In genomic region chr20:3749087-3749688, GRCh38 we compare ENCODE assay signal across 23 cellular contexts. TPM values are rescaled to one million over a fixed set of nuclear protein-coding genes. Genes with fewer than 3 reads are reported as not detected.
A peak's percentile ranks its signal among the peaks of the same experiment; 100 is the strongest.
DNase-seq lines count a peak whose midpoint lies in the region; ATAC-seq and TF ChIP-seq lines count a peak whose summit lies in the region.
"Had no signal": no experiment of that assay in that cellular context is flagged by ENCODE, and none has a peak within 500 bp of the region (broad histone marks: within the 10 kb centered on the region; RNA-seq: fewer than 3 reads in every experiment).

No MANE protein-coding gene starts in this region.

- H3K4me3 Mint-ChIP-seq in activated CD4-positive, alpha-beta T cell treated with anti-CD3 and anti-CD28 coated beads, Interleukin-2, amount 10 ng/mL, durations not matched to agents 7 days and 5 days = no peak overlapping the region
- H3K4me3 Mint-ChIP-seq: activated CD4-positive, alpha-beta T cell treated with anti-CD3 and anti-CD28 coated beads, Interleukin-2, amount 10 ng/mL, durations not matched to agents 24 days and 14 days; natural killer cell treated with Interleukin-12 subunit alpha and Interleukin-12 subunit beta and Interleukin-15 and Interleukin-18, amount 100 ng/mL, for 72 hours had no signal

- H3K27ac ChIP-seq in cardiac muscle cell = no peak overlapping the region
- no peak overlapping the region for H3K27ac ChIP-seq in RWPE2 (ENCODE audit: poor library complexity, severe bottlenecking)
- no peak overlapping the region for H3K27ac ChIP-seq in smooth muscle cell (ENCODE audit: low read depth)
- H3K27ac ChIP-seq: BLaER1, epithelial cell of prostate, ovary, SK-N-MC, transverse colon had no signal

- H3K4me1 ChIP-seq in cardiac muscle cell (ENCODE audit: low read depth) = no peaks in the 10 kb centered on the region
- H3K4me1 ChIP-seq in RWPE2 (ENCODE audit: insufficient read depth, poor library complexity, severe bottlenecking) = no peaks in the 10 kb centered on the region
- peaks cover 5% of the 10 kb centered on the region for H3K4me1 ChIP-seq in smooth muscle cell (ENCODE audit: low read depth)

- POLR2A ChIA-PET in activated CD4-positive, alpha-beta T cell treated with anti-CD3 and anti-CD28 coated beads, Interleukin-2, amount 10 ng/mL, durations not matched to agents 7 days and 5 days (lab: Charles Lee) = no interaction called here

- DNase-seq in cardiac muscle cell (ENCODE audit: low read depth in 1 of 2, low spot score in 1 of 2) = no peak
- no peak for DNase-seq in cardiac septum (ENCODE audit: low spot score)
- DNase-seq in RWPE2 (ENCODE audit: low spot score) = no peak
- no peak for DNase-seq in smooth muscle cell (lab: John Stamatoyannopoulos, UW; ENCODE audit: unreplicated experiment)
- DNase-seq in activated CD4-positive, alpha-beta T cell treated with anti-CD3 and anti-CD28 coated beads, Interleukin-2, amount 10 ng/mL, durations not matched to agents 7 days and 5 days = no peak
- DNase-seq in activated effector memory CD4-positive, alpha-beta T cell treated with anti-CD3 and anti-CD28 coated beads, Interleukin-2, amount 50 U/mL, for 16 hours = no peak
- DNase-seq: effector CD4-positive, alpha-beta T cell; GDM1; HCEC 1CT; mucosa of descending colon; ovary; transverse colon had no signal

- peaks cover 2% of the 10 kb centered on the region for H3F3A ChIP-seq in smooth muscle cell (ENCODE audit: low read depth)

- TF ChIP-seq CTCF in cardiac muscle cell (IDR thresholded peaks at IDR 0.05; ENCODE audit: low read depth, low read length) (no peak), RWPE2 (IDR thresholded peaks at IDR 0.05; ENCODE audit: poor library complexity, severe bottlenecking) (no peak), smooth muscle cell (IDR thresholded peaks at IDR 0.05; ENCODE audit: borderline replicate concordance, insufficient read depth, poor library complexity, severe bottlenecking) (no peak)

- H3K27me3 Mint-ChIP-seq in activated CD4-positive, alpha-beta T cell treated with anti-CD3 and anti-CD28 coated beads, Interleukin-2, amount 10 ng/mL, durations not matched to agents 7 days and 5 days = no peaks in the 10 kb centered on the region
- H3K27me3 Mint-ChIP-seq: natural killer cell treated with Interleukin-12 subunit alpha and Interleukin-12 subunit beta and Interleukin-15 and Interleukin-18, amount 100 ng/mL, for 72 hours had no signal

- H4K20me1 ChIP-seq in smooth muscle cell (ENCODE audit: low read depth) = peaks cover 7% of the 10 kb centered on the region

- no peaks in the 10 kb centered on the region for H3K9me3 ChIP-seq in cardiac muscle cell (ENCODE audit: low read depth)
- no peaks in the 10 kb centered on the region for H3K9me3 ChIP-seq in RWPE2 (ENCODE audit: severe bottlenecking)
- H3K9me3 ChIP-seq in iPS-18c (ENCODE audit: control insufficient read depth, insufficient read depth, low read length) = peaks cover 2% of the 10 kb centered on the region
- no peaks in the 10 kb centered on the region for H3K9me3 ChIP-seq in smooth muscle cell (replicated peaks; ENCODE audit: low read depth)
- H3K9me3 ChIP-seq: BLaER1, mucosa of descending colon, ovary, transverse colon had no signal

- H3K27ac Mint-ChIP-seq in activated CD4-positive, alpha-beta T cell treated with anti-CD3 and anti-CD28 coated beads, Interleukin-2, amount 10 ng/mL, durations not matched to agents 7 days and 5 days = no peak overlapping the region
- H3K27ac Mint-ChIP-seq: activated CD4-positive, alpha-beta T cell treated with anti-CD3 and anti-CD28 coated beads, Interleukin-2, amount 10 ng/mL, durations not matched to agents 24 days and 14 days; brain; natural killer cell treated with Interleukin-12 subunit alpha and Interleukin-12 subunit beta and Interleukin-15 and Interleukin-18, amount 100 ng/mL, for 72 hours; T-helper 17 cell had no signal

- H3K9ac ChIP-seq in smooth muscle cell (ENCODE audit: low read depth) = no peak overlapping the region
- H3K9ac ChIP-seq: BLaER1 had no signal

- H3K9me3 Mint-ChIP-seq in activated CD4-positive, alpha-beta T cell treated with anti-CD3 and anti-CD28 coated beads, Interleukin-2, amount 10 ng/mL, durations not matched to agents 7 days and 5 days = no peaks in the 10 kb centered on the region
- H3K9me3 Mint-ChIP-seq: activated CD4-positive, alpha-beta T cell treated with anti-CD3 and anti-CD28 coated beads, Interleukin-2, amount 10 ng/mL, durations not matched to agents 24 days and 14 days; natural killer cell treated with Interleukin-12 subunit alpha and Interleukin-12 subunit beta and Interleukin-15 and Interleukin-18, amount 100 ng/mL, for 72 hours had no signal

- H3K36me3 ChIP-seq in cardiac muscle cell (no peaks in the 10 kb centered on the region), RWPE2 (ENCODE audit: low read depth) (no peaks in the 10 kb centered on the region), smooth muscle cell (ENCODE audit: low read depth) (no peaks in the 10 kb centered on the region)
- H3K36me3 ChIP-seq: ovary, transverse colon had no signal

- ATAC-seq in RWPE2 (ENCODE audit: low read depth) = no peak
- no peak for ATAC-seq in HG03280 (IDR thresholded peaks at IDR 0.05; ENCODE audit: unreplicated experiment)

- intact Hi-C loops in cardiac septum (cut with DNase I) = no loop called here

- H3K4me3 ChIP-seq in cardiac muscle cell = peak overlapping the region; percentile 15
- H3K4me3 ChIP-seq in RWPE2 (ENCODE audit: severe bottlenecking) = peak overlapping the region; percentile 15
- peak overlapping the region; percentile 57 for H3K4me3 ChIP-seq in iPS-18c (ENCODE audit: insufficient read depth, low read depth, low read length)
- H3K4me3 ChIP-seq in smooth muscle cell = no peak overlapping the region
- H3K4me3 ChIP-seq: BLaER1, mucosa of descending colon, ovary, SK-N-MC, transverse colon had no signal

- H3K79me2 ChIP-seq in smooth muscle cell (ENCODE audit: low read depth) = no peaks in the 10 kb centered on the region

- peaks cover 29% of the 10 kb centered on the region for H3K4me1 Mint-ChIP-seq in activated CD4-positive, alpha-beta T cell treated with anti-CD3 and anti-CD28 coated beads, Interleukin-2, amount 10 ng/mL, durations not matched to agents 7 days and 5 days

- H2AFZ ChIP-seq in smooth muscle cell (ENCODE audit: low read depth) = no peak overlapping the region

- H3K36me3 Mint-ChIP-seq in activated CD4-positive, alpha-beta T cell treated with anti-CD3 and anti-CD28 coated beads, Interleukin-2, amount 10 ng/mL, durations not matched to agents 7 days and 5 days (ENCODE audit: low read depth) = no peaks in the 10 kb centered on the region
- H3K36me3 Mint-ChIP-seq: natural killer cell treated with Interleukin-12 subunit alpha and Interleukin-12 subunit beta and Interleukin-15 and Interleukin-18, amount 100 ng/mL, for 72 hours had no signal

- peak overlapping the region; percentile 62 for H3K4me2 ChIP-seq in smooth muscle cell
- H3K4me2 ChIP-seq: BLaER1 had no signal

- 80% methylated on average over 22 of the region's 24 CpGs for WGBS in smooth muscle cell (ENCODE audit: low lambda C conversion rate)

- H3K27me3 ChIP-seq in cardiac muscle cell (peaks cover 71% of the 10 kb centered on the region), RWPE2 (ENCODE audit: insufficient read depth, poor library complexity, severe bottlenecking) (peaks cover 23% of the 10 kb centered on the region), smooth muscle cell (ENCODE audit: low read depth) (peaks cover 48% of the 10 kb centered on the region)
- H3K27me3 ChIP-seq: ovary had no signal

- CTCF ChIA-PET in activated CD4-positive, alpha-beta T cell treated with anti-CD3 and anti-CD28 coated beads, Interleukin-2, amount 10 ng/mL, durations not matched to agents 7 days and 5 days (lab: Charles Lee) = interaction anchor here (0.6 to 7.0 kb wide), 5 partner anchors 8 to 192 kb away, joined by 3 to 28 read pairs (median 6); partner anchors contain the start of gene ADISSP

RNA-seq across cellular contexts. Expression of gene HSPA12B, which starts 16.7 kb away (rescaled TPM):
- total RNA-seq in cardiac muscle cell (0.18 and 0.92 TPM in 2 replicates), cardiac septum (9.2 TPM), smooth muscle cell (0.04 and 0.40 TPM in 2 replicates)
- polyA plus RNA-seq in cardiac muscle cell (1.2 TPM in 1 of 2 replicates, not detected in the other), smooth muscle cell (0.72 and 1.0 TPM in 2 replicates)
- total RNA-seq in activated CD4-positive, alpha-beta T cell treated with anti-CD3 and anti-CD28 coated beads, Interleukin-2, amount 10 ng/mL, durations not matched to agents 7 days and 5 days = not detected
- total RNA-seq: activated CD4-positive, alpha-beta T cell treated with anti-CD3 and anti-CD28 coated beads, Interleukin-2, amount 10 ng/mL, durations not matched to agents 24 days and 14 days; HT1080; natural killer cell treated with Interleukin-12 subunit alpha and Interleukin-12 subunit beta and Interleukin-15 and Interleukin-18, amount 100 ng/mL, for 72 hours; RPMI7951; T-helper 17 cell had no signal

RNA-seq across cellular contexts. Expression of gene ADISSP, which starts 18.4 kb away (rescaled TPM):
- 22.5 and 24.1 TPM in 2 replicates for total RNA-seq in cardiac muscle cell
- polyA plus RNA-seq in cardiac muscle cell = 38.5 and 45.3 TPM in 2 replicates
- total RNA-seq in cardiac septum = 9.9 TPM
- total RNA-seq in smooth muscle cell = 7.6 and 11.8 TPM in 2 replicates
- polyA plus RNA-seq in smooth muscle cell = 33.4 and 46.7 TPM in 2 replicates
- 10 to 100 TPM; 27.8 to 27.9 TPM for total RNA-seq in activated CD4-positive, alpha-beta T cell treated with anti-CD3 and anti-CD28 coated beads, Interleukin-2, amount 10 ng/mL, durations not matched to agents 7 days and 5 days

RNA-seq across cellular contexts. Expression of gene SPEF1, which starts 32.1 kb away (rescaled TPM):
- total RNA-seq in cardiac muscle cell (0.95 and 1.6 TPM in 2 replicates), cardiac septum (not detected), smooth muscle cell (0.36 and 0.72 TPM in 2 replicates)
- polyA plus RNA-seq in cardiac muscle cell (0.61 and 1.2 TPM in 2 replicates), smooth muscle cell (0.32 and 0.47 TPM in 2 replicates)
- under 1 TPM; 0.17 to 0.21 TPM for total RNA-seq in activated CD4-positive, alpha-beta T cell treated with anti-CD3 and anti-CD28 coated beads, Interleukin-2, amount 10 ng/mL, durations not matched to agents 7 days and 5 days
- total RNA-seq: activated CD4-positive, alpha-beta T cell treated with anti-CD3 and anti-CD28 coated beads, Interleukin-2, amount 10 ng/mL, durations not matched to agents 24 days and 14 days; HT1080; RPMI7951 had no signal

RNA-seq across cellular contexts. Expression of gene SIGLEC1, which starts 36.8 kb away (rescaled TPM):
- not detected in 2 replicates for total RNA-seq in cardiac muscle cell
- not detected in 2 replicates for polyA plus RNA-seq in cardiac muscle cell
- 2.4 TPM for total RNA-seq in cardiac septum
- not detected in 2 replicates for total RNA-seq in smooth muscle cell
- not detected in 2 replicates for polyA plus RNA-seq in smooth muscle cell
- total RNA-seq in activated CD4-positive, alpha-beta T cell treated with anti-CD3 and anti-CD28 coated beads, Interleukin-2, amount 10 ng/mL, durations not matched to agents 7 days and 5 days = not detected
- total RNA-seq: activated CD4-positive, alpha-beta T cell treated with anti-CD3 and anti-CD28 coated beads, Interleukin-2, amount 10 ng/mL, durations not matched to agents 24 days and 14 days; HT1080; RPMI7951 had no signal

RNA-seq across cellular contexts. Expression of gene CENPB, which starts 37.4 kb away (rescaled TPM):
- total RNA-seq in cardiac muscle cell (45.0 and 47.6 TPM in 2 replicates), cardiac septum (79.8 TPM), smooth muscle cell (23.6 TPM in 2 replicates)
- polyA plus RNA-seq in cardiac muscle cell (10.5 and 12.5 TPM in 2 replicates), smooth muscle cell (10.4 and 13.4 TPM in 2 replicates)
- 10 to 100 TPM; 77.8 to 85.6 TPM for total RNA-seq in activated CD4-positive, alpha-beta T cell treated with anti-CD3 and anti-CD28 coated beads, Interleukin-2, amount 10 ng/mL, durations not matched to agents 7 days and 5 days
